Comparison of ENCODE assay signal across 7 cellular contexts in the genomic region with DNA sequence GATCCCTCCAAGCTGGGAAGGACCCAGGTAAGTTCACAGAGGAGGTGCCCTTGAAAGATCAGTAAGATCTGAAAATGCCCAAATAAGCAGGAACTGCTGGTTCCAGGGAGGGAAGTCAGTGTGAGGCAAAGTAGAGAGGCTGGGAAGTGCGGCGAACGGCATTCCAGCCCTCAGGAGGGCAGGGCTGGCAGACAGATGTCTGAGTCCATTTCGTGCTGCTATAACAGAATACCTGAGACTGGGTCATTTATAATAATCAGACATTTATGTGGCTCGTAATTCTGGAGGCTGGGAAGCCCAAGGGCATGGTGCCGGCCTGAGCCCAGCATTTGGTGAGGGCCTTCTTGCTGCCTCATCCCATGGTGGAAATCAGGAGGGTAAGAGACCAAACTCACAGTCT.
DNase-seq lines count a peak whose midpoint lies in the region; ATAC-seq, FAIRE-seq and TF ChIP-seq lines count a peak whose summit lies in the region.
"Not testable (repeated sequence)": the region's sequence is repeated elsewhere in the genome, so short reads cannot be mapped to it uniquely, and the experiment has no call there.

No MANE protein-coding gene starts in this region.

- not testable (repeated sequence) for H3K4me3 Mint-ChIP-seq in Caco-2 (ENCODE audit: unreplicated experiment)

- peaks cover 11% of the 10 kb centered on the region for H3K79me1 ChIP-seq in trophoblast cell (ENCODE audit: low read length)

- not testable (repeated sequence) for H3K4ac ChIP-seq in trophoblast cell (ENCODE audit: low read depth, low read length)

- H3K27me3 ChIP-seq in Caco-2 (replicated peaks; ENCODE audit: control insufficient read depth, insufficient read depth, low read length); right lobe of liver; trophoblast cell (ENCODE audit: insufficient read depth, low read length); upper lobe of right lung: not testable (repeated sequence)

- H4K8ac ChIP-seq in trophoblast cell (ENCODE audit: low read depth, low read length): not testable (repeated sequence)

- H3K4me2 ChIP-seq in A549: peak overlapping the region; percentile 56; the same call in 1 of the 3 replicates
- not testable (repeated sequence) for H3K4me2 ChIP-seq in trophoblast cell (ENCODE audit: low read length)

- H3K9ac ChIP-seq in trophoblast cell (ENCODE audit: low read length): not testable (repeated sequence)

- not testable (repeated sequence) for FAIRE-seq in A549 (lab: Jason Lieb, UNC)

- POLR2A ChIA-PET in A549 (lab: Yijun Ruan, JAX); Caco-2 (lab: Charles Lee): not testable (repeated sequence)

- H3K4me3 ChIP-seq in A549; Caco-2 (ENCODE audit: low read depth, low read length); right lobe of liver; trophoblast cell (ENCODE audit: low read depth, low read length); upper lobe of right lung: not testable (repeated sequence)

- not testable (repeated sequence) for H3K23ac ChIP-seq in trophoblast cell (ENCODE audit: low read length)

- peaks cover 13% of the 10 kb centered on the region for H3K9me3 ChIP-seq in A549
- H3K9me3 ChIP-seq in Caco-2; right lobe of liver; trophoblast cell (ENCODE audit: insufficient read depth, low read depth, low read length); upper lobe of right lung: not testable (repeated sequence)

- peak overlapping the region; percentile 45 for H3K27ac Mint-ChIP-seq in Caco-2 (ENCODE audit: unreplicated experiment)

- peak overlapping the region; percentile 88 for H2BK5ac ChIP-seq in trophoblast cell (ENCODE audit: low read depth, low read length, poor library complexity)

- not testable (repeated sequence) for ATAC-seq in A549, right lobe of liver, upper lobe of right lung

- H3K27ac ChIP-seq in A549 (peak overlapping the region; percentile 89 to 90), right lobe of liver (peak overlapping the region in 2 of 3 donors; percentile 44 to 62), trophoblast cell (ENCODE audit: low read depth, low read length) (peak overlapping the region; percentile 51)
- not testable (repeated sequence) for H3K27ac ChIP-seq in upper lobe of right lung

- H3K18ac ChIP-seq in trophoblast cell (ENCODE audit: low read length): not testable (repeated sequence)

- TF ChIP-seq EP300 in A549 (IDR thresholded peaks at IDR 0.05): not testable (repeated sequence)

- not testable (repeated sequence) for H3K9me3 Mint-ChIP-seq in Caco-2 (ENCODE audit: unreplicated experiment)

- H2BK12ac ChIP-seq in trophoblast cell (ENCODE audit: low read length): peak overlapping the region; percentile 92

- not testable (repeated sequence) for H3K27me3 Mint-ChIP-seq in Caco-2 (ENCODE audit: insufficient read depth, unreplicated experiment)

- peak overlapping the region; percentile 77 for H3K14ac ChIP-seq in trophoblast cell (ENCODE audit: low read length)

- not testable (repeated sequence) for BruUV-seq in Caco-2 (replicated peaks; lab: Mats Ljungman, UMichigan)

- not testable (repeated sequence) for H3K36me3 Mint-ChIP-seq in Caco-2 (ENCODE audit: insufficient read depth, unreplicated experiment)

- TF ChIP-seq RAD21 in A549 (conservative IDR thresholded peaks at IDR 0.05 in 1 of 2, IDR thresholded peaks at IDR 0.05 in 1 of 2): not testable (repeated sequence)

- TF ChIP-seq CTCF in A549 (IDR thresholded peaks at IDR 0.05); Caco-2 (IDR thresholded peaks at IDR 0.05; ENCODE audit: insufficient read depth in 1 of 2, low read depth in 1 of 2, low read length in 1 of 2, severe bottlenecking in 1 of 2, unreplicated experiment in 1 of 2); right lobe of liver (IDR thresholded peaks at IDR 0.05); upper lobe of right lung (IDR thresholded peaks at IDR 0.05): not testable (repeated sequence)

- TF ChIP-seq POLR2A in A549 (IDR thresholded peaks at IDR 0.05; ENCODE audit: low read length); right lobe of liver (IDR thresholded peaks at IDR 0.05): not testable (repeated sequence)

- H4K91ac ChIP-seq in trophoblast cell (ENCODE audit: low read depth, low read length): peak overlapping the region; percentile 85

- not testable (repeated sequence) for H2AK5ac ChIP-seq in trophoblast cell (ENCODE audit: low read length)

- not testable (repeated sequence) for H2AFZ ChIP-seq in trophoblast cell (ENCODE audit: insufficient read depth, low read length, poor library complexity)

- not testable (repeated sequence) for DNase-seq in A549 (ENCODE audit: low read depth in 1 of 2, low spot score in 1 of 2); Caco-2; right lobe of liver
- peak; percentile 1 for DNase-seq in M059J (ENCODE audit: low read depth)
- DNase-seq in activated CD4-positive, CD25-positive, alpha-beta regulatory T cell treated with anti-CD3 and anti-CD28 coated beads, Interleukin-2, amount 50 U/mL, for 72 hours: peak; percentile 3
- DNase-seq in trophoblast cell: peak; percentile 60 to 79
- DNase-seq in upper lobe of right lung: peak; percentile 30

- H3K36me3 ChIP-seq in Caco-2 (ENCODE audit: control insufficient read depth, insufficient read depth, low read length); right lobe of liver; trophoblast cell (ENCODE audit: control insufficient read depth in 1 of 2, insufficient read depth in 2 of 2, low read length in 2 of 2); upper lobe of right lung: not testable (repeated sequence)

- H3K4me1 ChIP-seq in A549 (peaks cover 14% of the 10 kb centered on the region), right lobe of liver (peaks cover 0 to 10% (median 4%) of the 10 kb centered on the region in 4 donors), trophoblast cell (ENCODE audit: control insufficient read depth in 1 of 2, insufficient read depth in 2 of 2, low read length in 2 of 2) (peaks cover 6 to 14% of the 10 kb centered on the region in 2 experiments)
- H3K4me1 ChIP-seq in Caco-2, upper lobe of right lung: not testable (repeated sequence)

- WGBS in A549 (ENCODE audit: missing lambda C conversion rate): 96% methylated on average over 6 of the region's 6 CpGs
- no CpG with 5 or more reads among the region's 6 CpGs for WGBS in right lobe of liver (ENCODE audit: insufficient coverage, low coverage, low lambda C conversion rate, missing lambda C conversion rate)
- no CpG with 5 or more reads among the region's 6 CpGs for WGBS in trophoblast cell (ENCODE audit: extremely low coverage, insufficient coverage, insufficient read length)

- not testable (repeated sequence) for H4K12ac ChIP-seq in trophoblast cell (ENCODE audit: low read depth, low read length)

- CTCF ChIA-PET in A549 (lab: Yijun Ruan, JAX); Caco-2 (lab: Charles Lee): not testable (repeated sequence)

- not testable (repeated sequence) for H3K4me1 Mint-ChIP-seq in Caco-2 (ENCODE audit: low read depth, unreplicated experiment)

- peak overlapping the region; percentile 91 for H2BK120ac ChIP-seq in trophoblast cell (ENCODE audit: insufficient read depth, low read length, poor library complexity)

- not testable (repeated sequence) for H3K79me2 ChIP-seq in trophoblast cell (ENCODE audit: control insufficient read depth, insufficient read depth, low read length, poor library complexity)

- intact Hi-C loops in Caco-2 (cut with micrococcal nuclease; ENCODE audit: unreplicated experiment); right lobe of liver (cut with DNase I); upper lobe of right lung (cut with DNase I): not testable (repeated sequence)
